Comparison of ENCODE assay signal across 8 cellular contexts in the genomic region with DNA sequence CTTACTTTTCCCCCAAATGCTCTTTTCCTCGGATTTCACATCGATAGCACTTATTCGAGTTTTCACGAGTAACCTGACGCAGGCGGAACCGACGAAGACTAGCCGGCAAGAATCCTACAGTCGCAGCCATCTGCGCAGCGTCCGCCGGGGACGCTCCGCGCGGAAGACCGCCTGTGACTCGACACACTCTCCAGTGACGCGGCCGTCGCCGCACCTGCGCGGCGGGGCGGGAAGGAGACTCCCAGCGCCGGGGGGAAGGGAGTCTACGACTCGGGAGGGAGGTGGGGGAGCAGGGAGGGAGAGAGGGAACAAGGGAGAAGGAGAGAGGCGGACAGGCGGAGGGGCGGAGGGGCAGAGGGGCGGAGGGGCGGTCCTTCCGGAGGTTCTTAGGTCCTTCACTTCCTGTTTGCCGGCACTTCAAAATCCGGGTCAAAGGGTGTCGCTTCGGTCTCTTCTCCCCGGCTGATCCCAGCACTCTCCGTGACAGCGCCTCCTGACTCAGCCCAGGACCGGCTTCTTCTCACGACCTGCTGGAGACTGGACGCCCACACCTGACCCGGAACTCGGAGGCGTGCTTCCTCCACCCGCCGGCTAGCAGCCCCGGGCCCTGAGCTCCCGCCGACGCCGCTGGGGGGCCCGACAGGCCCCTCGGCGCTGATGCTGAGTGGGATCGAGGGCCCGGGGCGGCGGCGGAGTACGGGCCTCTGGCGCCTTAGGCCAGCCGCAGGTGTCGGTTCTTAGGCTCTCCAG. TPM values are rescaled to one million over a fixed set of nuclear protein-coding genes. Genes with fewer than 3 reads are reported as not detected.
DNase-seq lines count a peak whose midpoint lies in the region; ATAC-seq and TF ChIP-seq lines count a peak whose summit lies in the region.

TSS of gene USP38 (plus strand) at position 415 of the 750 bp plus-strand sequence. CDS start 534 bp downstream, outside the sequence.

- peak within 1 kb of the TSS; percentile 80 for H3K4me3 ChIP-seq in WERI-Rb-1 (ENCODE audit: low read depth, low read length)
- H3K4me3 ChIP-seq in mammary epithelial cell (replicated peaks in 1 of 3; ENCODE audit: insufficient read depth in 1 of 3, low read depth in 2 of 3, low read length in 3 of 3) = peak within 1 kb of the TSS; percentile 70 to 98 (median 71)
- peak within 1 kb of the TSS; percentile 68 for H3K4me3 ChIP-seq in smooth muscle cell

- H3K9me3 ChIP-seq in WERI-Rb-1 (ENCODE audit: severe bottlenecking) (no peaks in the 10 kb centered on the region), mammary epithelial cell (replicated peaks; ENCODE audit: insufficient read depth, low read length) (no peaks in the 10 kb centered on the region), smooth muscle cell (replicated peaks; ENCODE audit: low read depth) (no peaks in the 10 kb centered on the region)

- TF ChIP-seq CTCF in WERI-Rb-1 (IDR thresholded peaks at IDR 0.05; ENCODE audit: low read depth, low read length) (0 out of 2 replicates have a peak, but pooled peaks have one; percentile 6), mammary epithelial cell (conservative IDR thresholded peaks at IDR 0.05 in 1 of 2, IDR thresholded peaks at IDR 0.05 in 1 of 2; ENCODE audit: extremely low read depth in 1 of 2, insufficient read depth in 1 of 2, low read depth in 1 of 2, low read length in 2 of 2) (peak in 1 of 2 donors; percentile 4), smooth muscle cell (IDR thresholded peaks at IDR 0.05; ENCODE audit: borderline replicate concordance, insufficient read depth, poor library complexity, severe bottlenecking) (peak; percentile 4)

- H3K9ac ChIP-seq in mammary epithelial cell (ENCODE audit: insufficient read depth, low read length) = peak within 1 kb of the TSS; percentile 88
- peak within 1 kb of the TSS; percentile 95 for H3K9ac ChIP-seq in smooth muscle cell (ENCODE audit: low read depth)

- H2AFZ ChIP-seq in mammary epithelial cell (ENCODE audit: low read depth, low read length) (peak within 1 kb of the TSS; percentile 88), smooth muscle cell (ENCODE audit: low read depth) (peak within 1 kb of the TSS; percentile 86)

- in situ Hi-C loops in ACHN (cut with HindIII; ENCODE audit: low pct_ligation_motif_present, low pct_unique_long_range_greater_than_20kb, low sequenced_read_pairs) = no loop called here
- in situ Hi-C loops in mammary epithelial cell (cut with MboI; ENCODE audit: low sequenced_read_pairs in 2 of 2) = no loop called here

- H3K36me3 ChIP-seq in WERI-Rb-1 (peaks cover 25% of the 10 kb centered on the region), mammary epithelial cell (ENCODE audit: insufficient read depth, low read length) (peaks cover 3% of the 10 kb centered on the region), smooth muscle cell (ENCODE audit: low read depth) (no peaks in the 10 kb centered on the region)

- ATAC-seq in GM18868 (IDR thresholded peaks at IDR 0.05; ENCODE audit: unreplicated experiment) (peak; percentile 73), HG03108 (IDR thresholded peaks at IDR 0.05; ENCODE audit: unreplicated experiment) (peak; percentile 77)

- peak within 1 kb of the TSS; percentile 95 for H3K27ac ChIP-seq in WERI-Rb-1
- peak within 1 kb of the TSS; percentile 84 for H3K27ac ChIP-seq in mammary epithelial cell (ENCODE audit: insufficient read depth, low read depth, low read length)
- peak within 1 kb of the TSS; percentile 97 for H3K27ac ChIP-seq in smooth muscle cell (ENCODE audit: low read depth)

- H4K20me1 ChIP-seq in mammary epithelial cell (ENCODE audit: insufficient read depth, low read length) (no peaks in the 10 kb centered on the region), smooth muscle cell (ENCODE audit: low read depth) (peaks cover 41% of the 10 kb centered on the region)

- CTCF ChIA-PET in mammary epithelial cell (lab: Charles Lee; ENCODE audit: low non-redundant PET) = no interaction called here

- no peaks in the 10 kb centered on the region for H3K27me3 ChIP-seq in WERI-Rb-1 (ENCODE audit: insufficient read depth, low read depth, severe bottlenecking)
- H3K27me3 ChIP-seq in mammary epithelial cell (ENCODE audit: insufficient read depth, low read length) = no peaks in the 10 kb centered on the region
- no peaks in the 10 kb centered on the region for H3K27me3 ChIP-seq in smooth muscle cell (ENCODE audit: low read depth)

- peaks cover 9% of the 10 kb centered on the region for H3K4me1 ChIP-seq in mammary epithelial cell (ENCODE audit: insufficient read depth, low read length)
- peaks cover 47% of the 10 kb centered on the region for H3K4me1 ChIP-seq in smooth muscle cell (ENCODE audit: low read depth)

- DNase-seq in ACHN (peak; percentile 92), NCI-H2196 (lab: John Stamatoyannopoulos, UW; ENCODE audit: unreplicated experiment) (peak; percentile 87), WERI-Rb-1 (peak; percentile 100), mammary epithelial cell (peak; percentile 95), iPS-NIHi11 (ENCODE audit: low spot score) (peak; percentile 87), smooth muscle cell (lab: John Stamatoyannopoulos, UW; ENCODE audit: unreplicated experiment) (peak; percentile 57)

- H3K79me2 ChIP-seq in mammary epithelial cell (ENCODE audit: insufficient read depth, low read length) (peaks cover 52% of the 10 kb centered on the region), smooth muscle cell (ENCODE audit: low read depth) (peaks cover 47% of the 10 kb centered on the region)

- H3F3A ChIP-seq in smooth muscle cell (ENCODE audit: low read depth) = no peaks in the 10 kb centered on the region

- dilution Hi-C loops in mammary epithelial cell (cut with HindIII; ENCODE audit: low sequenced_read_pairs) = no loop called here

- intact Hi-C loops in mammary epithelial cell (cut with micrococcal nuclease) = loop anchor here (2.0 to 5.0 kb wide), 2 partner anchors 153 to 200 kb away; partner anchors contain the start of gene GAB1

- BruUV-seq in mammary epithelial cell (replicated peaks; lab: Mats Ljungman, UMichigan) = no TSS peak

- H3K4me2 ChIP-seq in mammary epithelial cell (ENCODE audit: insufficient read depth, low read depth, low read length) = peak within 1 kb of the TSS; percentile 95
- peak within 1 kb of the TSS; percentile 89 for H3K4me2 ChIP-seq in smooth muscle cell

- 2% methylated on average over 23 of the region's 71 CpGs for WGBS in mammary epithelial cell (ENCODE audit: low coverage, missing lambda C conversion rate)
- under 1% methylated on average over 51 of the region's 71 CpGs for WGBS in smooth muscle cell (ENCODE audit: low lambda C conversion rate)

RNA-seq across cellular contexts. Expression of gene USP38, which starts in this region (rescaled TPM):
- total RNA-seq in mammary epithelial cell (10 to 100 TPM; 18.3 to 37.5 TPM), smooth muscle cell (23.0 and 29.4 TPM in 2 replicates)
- polyA plus RNA-seq in mammary epithelial cell (10.2 TPM), smooth muscle cell (7.7 and 8.3 TPM in 2 replicates)
- polyA minus RNA-seq in mammary epithelial cell = 17.8 TPM

Comparison
In these comparisons a context has a peak if more than half of its experiments do, and no peak if none do; other contexts are left out.
1. Peak in every context shown above with its lines: DNase-seq, ATAC-seq, H3K4me3 ChIP-seq and H3K27ac ChIP-seq.